In the genomic region with DNA sequence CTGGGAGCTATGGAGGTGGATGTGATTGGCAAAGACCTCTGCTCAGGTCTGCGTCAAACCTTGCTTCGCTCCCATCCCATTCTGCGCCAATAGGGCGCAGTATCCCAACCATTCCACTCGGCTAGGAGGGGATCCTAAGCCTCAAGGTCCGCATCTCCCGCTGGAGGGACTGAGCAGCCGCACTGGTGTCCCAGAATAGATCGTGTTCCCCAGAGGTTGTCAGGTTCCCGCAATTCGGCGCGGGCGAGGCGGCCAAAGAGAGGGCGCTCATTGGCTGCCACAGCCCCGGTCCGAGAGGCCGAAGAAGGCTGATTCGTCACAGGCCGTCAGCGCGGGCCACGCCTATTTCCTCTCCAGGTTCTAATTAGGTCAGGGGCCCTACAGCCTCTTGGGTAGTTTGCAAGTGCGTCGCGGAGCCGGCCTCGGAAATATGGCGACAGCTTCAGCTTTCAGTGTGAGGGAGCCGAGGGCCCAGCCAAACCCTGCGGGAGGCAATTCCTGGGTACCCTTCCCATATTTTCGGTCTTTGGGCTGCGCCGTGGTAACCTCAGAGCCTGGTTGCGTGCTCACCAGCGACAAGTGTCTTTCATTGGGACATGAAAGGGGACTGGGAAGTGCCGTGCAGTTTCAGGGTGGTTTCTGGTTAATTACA, we compare ENCODE assay signal across 8 cellular contexts. TPM values are rescaled to one million over a fixed set of nuclear protein-coding genes. Genes with fewer than 3 reads are reported as not detected.
DNase-seq lines count a peak whose midpoint lies in the region; ATAC-seq and TF ChIP-seq lines count a peak whose summit lies in the region.

No MANE protein-coding gene starts in this region.

- H3K4me3 ChIP-seq in epithelial cell of esophagus (ENCODE audit: low read length): peak overlapping the region; percentile 92
- H3K4me3 ChIP-seq in mucosa of descending colon: peak overlapping the region; percentile 42

- peak; percentile 99 for ATAC-seq in GM19043 (IDR thresholded peaks at IDR 0.05; ENCODE audit: low read depth, unreplicated experiment)
- ATAC-seq in HG03354 (IDR thresholded peaks at IDR 0.05; ENCODE audit: poor library complexity, severe bottlenecking, unreplicated experiment): peak; percentile 100
- ATAC-seq in mucosa of descending colon: peak; percentile 99

- H3K4me1 ChIP-seq in mucosa of descending colon (ENCODE audit: low read depth): peaks cover 7% of the 10 kb centered on the region

- H3K9me3 ChIP-seq in mucosa of descending colon: no peaks in the 10 kb centered on the region

- no peaks in the 10 kb centered on the region for H3K36me3 ChIP-seq in mucosa of descending colon (ENCODE audit: low read depth)

- DNase-seq in AML-193 (lab: John Stamatoyannopoulos, UW) (peak; percentile 90 to 95), NOMO-1 treated with DMSO at 0.1 percent for 48 hours (lab: John Stamatoyannopoulos, UW; ENCODE audit: unreplicated experiment) (peak; percentile 97), epithelial cell of esophagus (ENCODE audit: low read depth) (peak; percentile 95), mucosa of descending colon (peak; percentile 96 to 97 (median 97))
- peak; percentile 94 for DNase-seq in activated CD8-positive, alpha-beta memory T cell treated with anti-CD3 and anti-CD28 coated beads, Interleukin-2, amount 50 U/mL, for 48 hours
- peak; percentile 90 to 92 for DNase-seq in stimulated activated CD8-positive, alpha-beta memory T cell treated with anti-CD3 and anti-CD28 coated beads, Interleukin-2, amount 100 ng/mL, for 48 hours (ENCODE audit: low read depth in 2 of 2)

- intact Hi-C loops in mucosa of descending colon (cut with DNase I, micrococcal nuclease): no loop called here

- TF ChIP-seq CTCF in epithelial cell of esophagus (IDR thresholded peaks at IDR 0.05; ENCODE audit: insufficient read depth, low read depth, low read length, missing control alignments) (no peak), mucosa of descending colon (IDR thresholded peaks at IDR 0.05) (peak; percentile 7)

RNA-seq across cellular contexts. Expression of a gene that starts 5.0 kb away (rescaled TPM):
- total RNA-seq in mucosa of descending colon: not detected

RNA-seq across cellular contexts. Expression of a gene that starts 14.6 kb away (rescaled TPM):
- 1 to 10 TPM in 1 of 3 donors, under 1 TPM in 2; 0.20 to 2.4 (median 0.41) TPM for total RNA-seq in mucosa of descending colon

RNA-seq across cellular contexts. Expression of a gene that starts 40.8 kb away (rescaled TPM):
- total RNA-seq in mucosa of descending colon: 10 to 100 TPM; 41.1 to 46.6 (median 41.3) TPM

Comparison
In these comparisons a context has a peak if more than half of its experiments do, and no peak if none do; other contexts are left out.
1. Peak in every context shown above with its lines: DNase-seq, ATAC-seq and H3K4me3 ChIP-seq.